Comparison of ENCODE assay signal across 9 cellular contexts in genomic region chr7:19491821-19492452, GRCh38.
DNase-seq lines count a peak whose midpoint lies in the region; ATAC-seq, FAIRE-seq and TF ChIP-seq lines count a peak whose summit lies in the region.
"Had no signal": no experiment of that assay in that cellular context is flagged by ENCODE, and none has a peak within 500 bp of the region (broad histone marks: within the 10 kb centered on the region; RNA-seq: fewer than 3 reads in every experiment).

No MANE protein-coding gene starts in this region.

- no peak overlapping the region for H3K4me2 ChIP-seq in DND-41 (ENCODE audit: insufficient read depth, low read length)

- H3K27me3 ChIP-seq in DND-41 (ENCODE audit: insufficient read depth, low read length, poor library complexity) (no peaks in the 10 kb centered on the region), pancreas (no peaks in the 10 kb centered on the region)

- H3K4me1 ChIP-seq in DND-41 (ENCODE audit: insufficient read depth, low read length) (no peaks in the 10 kb centered on the region), pancreas (no peaks in the 10 kb centered on the region)

- no peaks in the 10 kb centered on the region for H3K79me2 ChIP-seq in DND-41 (ENCODE audit: insufficient read depth, low read length)

- WGBS in pancreas, 2 donors = 37% methylated on average over 7 of the region's 7 CpGs

- H3K9me3 ChIP-seq in DND-41 (ENCODE audit: insufficient read depth, low read length, severe bottlenecking) = peaks cover 12% of the 10 kb centered on the region
- no peaks in the 10 kb centered on the region for H3K9me3 ChIP-seq in pancreas

- TF ChIP-seq POLR2A in NB4 (IDR thresholded peaks at IDR 0.05; ENCODE audit: extremely low read depth, insufficient read length) = no peak

- peak; percentile 41 for FAIRE-seq in pancreas (lab: Jason Lieb, UNC)

- H3K4me3 ChIP-seq in DND-41 (ENCODE audit: low read depth in 1 of 2, low read length in 2 of 2) = no peak overlapping the region
- no peak overlapping the region for H3K4me3 ChIP-seq in NB4 (ENCODE audit: low read depth, low read length)
- H3K4me3 ChIP-seq in pancreas = no peak overlapping the region

- H3K36me3 ChIP-seq in DND-41 (ENCODE audit: insufficient read depth, low read length) (no peaks in the 10 kb centered on the region), pancreas (no peaks in the 10 kb centered on the region)

- ATAC-seq in DND-41 (ENCODE audit: insufficient read depth, low read depth) (no peak), GM21529 (IDR thresholded peaks at IDR 0.05; ENCODE audit: unreplicated experiment) (peak; percentile 77), pancreas (no peak), GM21381 (IDR thresholded peaks at IDR 0.05; ENCODE audit: unreplicated experiment) (no peak)

- TF ChIP-seq CTCF in DND-41 (IDR thresholded peaks at IDR 0.05; ENCODE audit: borderline replicate concordance, extremely low read depth, low read length, poor library complexity, severe bottlenecking) (peak; percentile 62), NB4 (IDR thresholded peaks at IDR 0.05; ENCODE audit: low read depth, low read length) (peak; percentile 57), pancreas (IDR thresholded peaks at IDR 0.05) (peak in 2 of 4 donors; percentile 21 to 30)

- intact Hi-C loops in pancreas (cut with DNase I) = no loop called here

- H3K27ac ChIP-seq in DND-41 (ENCODE audit: low read length) (no peak overlapping the region), pancreas (no peak overlapping the region)

- no peaks in the 10 kb centered on the region for H4K20me1 ChIP-seq in DND-41 (ENCODE audit: insufficient read depth, low read length)

- DNase-seq in DND-41 (no peak), NB4 (ENCODE audit: low read depth) (peak; percentile 52), dermis blood vessel endothelial cell (peak; percentile 21), pancreas (no peak), middle frontal gyrus (ENCODE audit: extremely low spot score, low spot score) (no peak)
- DNase-seq in stimulated activated CD4-positive, alpha-beta T cell treated with anti-CD3 and anti-CD28 coated beads, Interleukin-4, amount 100 ng/mL, for 24 hours = no peak
- DNase-seq: activated B cell treated with CpG ODN at 0.5 μM for 24 hours had no signal

- H2AFZ ChIP-seq in DND-41 (ENCODE audit: low read depth, low read length) = no peak overlapping the region

- H3K9ac ChIP-seq in DND-41 (ENCODE audit: low read depth, low read length) = no peak overlapping the region

Comparison
In these comparisons a context has a peak if more than half of its experiments do, and no peak if none do; other contexts are left out.
1. DNase-seq: peak in NB4 (single experiment) and dermis blood vessel endothelial cell (single experiment); none in DND-41 (single experiment), pancreas (0 of 6), stimulated activated CD4-positive, alpha-beta T cell treated with anti-CD3 and anti-CD28 coated beads, Interleukin-4, amount 100 ng/mL, for 24 hours (single experiment) and middle frontal gyrus (single experiment).